Comparison of ENCODE assay signal across 18 cellular contexts in the genomic region with DNA sequence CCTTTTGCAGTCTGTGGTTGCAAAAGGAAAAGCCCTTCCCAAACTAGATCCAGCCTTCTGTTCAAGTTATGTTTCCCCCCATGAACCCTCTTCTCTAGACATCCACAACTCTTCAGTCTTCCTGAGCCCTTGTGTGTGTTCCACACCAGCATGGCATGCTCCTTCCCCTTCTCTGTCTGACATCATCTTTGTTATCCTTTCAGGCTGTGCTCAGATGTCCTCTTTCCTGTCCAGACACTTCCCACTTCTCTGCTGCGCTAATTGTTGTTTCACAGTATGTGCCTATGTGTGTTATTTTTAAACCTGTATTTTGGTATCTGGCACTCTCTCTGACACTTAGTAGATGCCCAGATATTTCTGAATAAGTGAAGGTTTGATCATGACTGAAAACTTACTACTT. TPM values are rescaled to one million over a fixed set of nuclear protein-coding genes. Genes with fewer than 3 reads are reported as not detected.
DNase-seq lines count a peak whose midpoint lies in the region; ATAC-seq and TF ChIP-seq lines count a peak whose summit lies in the region.
"Had no signal": no experiment of that assay in that cellular context is flagged by ENCODE, and none has a peak within 500 bp of the region (broad histone marks: within the 10 kb centered on the region; RNA-seq: fewer than 3 reads in every experiment).

No MANE protein-coding gene starts in this region.

- no peaks in the 10 kb centered on the region for H3K27me3 ChIP-seq in DND-41 (ENCODE audit: insufficient read depth, low read length, poor library complexity)
- no peaks in the 10 kb centered on the region for H3K27me3 ChIP-seq in right cardiac atrium (ENCODE audit: control insufficient read depth, insufficient read depth)
- H3K27me3 ChIP-seq: ascending aorta, BE2C, MG63 had no signal

- no peak overlapping the region for H2AFZ ChIP-seq in DND-41 (ENCODE audit: low read depth, low read length)

- H3K27ac Mint-ChIP-seq in activated naive CD4-positive, alpha-beta T cell treated with anti-CD3 and anti-CD28 coated beads for 36 hours, result no peak overlapping the region
- no peak overlapping the region for H3K27ac Mint-ChIP-seq in activated T-helper 17 cell treated with anti-CD3 and anti-CD28 coated beads, Interleukin-2, amount 50 U/mL, for 72 hours

- H3K27me3 Mint-ChIP-seq in activated naive CD4-positive, alpha-beta T cell treated with anti-CD3 and anti-CD28 coated beads for 36 hours (ENCODE audit: low read depth), result no peaks in the 10 kb centered on the region
- no peaks in the 10 kb centered on the region for H3K27me3 Mint-ChIP-seq in activated T-helper 17 cell treated with anti-CD3 and anti-CD28 coated beads, Interleukin-2, amount 50 U/mL, for 72 hours

- H3K4me1 ChIP-seq in DND-41 (ENCODE audit: insufficient read depth, low read length) (peaks cover 11% of the 10 kb centered on the region; the same call in 1 of the 2 replicates), right cardiac atrium (ENCODE audit: control insufficient read depth, insufficient read depth, low read length) (peaks cover 4% of the 10 kb centered on the region)
- H3K4me1 ChIP-seq: BE2C had no signal

- no peak for TF ChIP-seq CTCF in DND-41 (IDR thresholded peaks at IDR 0.05; ENCODE audit: borderline replicate concordance, extremely low read depth, low read length, poor library complexity, severe bottlenecking)

- H3K4me2 ChIP-seq in DND-41 (ENCODE audit: insufficient read depth, low read length), result no peak overlapping the region

- CTCF ChIA-PET in activated naive CD4-positive, alpha-beta T cell treated with anti-CD3 and anti-CD28 coated beads for 36 hours (lab: Charles Lee), result no interaction called here

- no peak overlapping the region for H3K4me3 Mint-ChIP-seq in activated naive CD4-positive, alpha-beta T cell treated with anti-CD3 and anti-CD28 coated beads for 36 hours
- H3K4me3 Mint-ChIP-seq in activated T-helper 17 cell treated with anti-CD3 and anti-CD28 coated beads, Interleukin-2, amount 50 U/mL, for 72 hours, result no peak overlapping the region

- intact Hi-C loops in right cardiac atrium (cut with DNase I), result no loop called here
- intact Hi-C loops in activated naive CD4-positive, alpha-beta T cell treated with anti-CD3 and anti-CD28 coated beads for 36 hours (cut with micrococcal nuclease), result no loop called here

- peaks cover 16% of the 10 kb centered on the region for H3K36me3 ChIP-seq in DND-41 (ENCODE audit: insufficient read depth, low read length)

- peaks cover 23% of the 10 kb centered on the region for H3K4me1 Mint-ChIP-seq in activated naive CD4-positive, alpha-beta T cell treated with anti-CD3 and anti-CD28 coated beads for 36 hours (ENCODE audit: low read depth)
- peaks cover 4% of the 10 kb centered on the region for H3K4me1 Mint-ChIP-seq in activated T-helper 17 cell treated with anti-CD3 and anti-CD28 coated beads, Interleukin-2, amount 50 U/mL, for 72 hours

- H3K36me3 Mint-ChIP-seq in activated naive CD4-positive, alpha-beta T cell treated with anti-CD3 and anti-CD28 coated beads for 36 hours (ENCODE audit: low read depth), result peaks cover 29% of the 10 kb centered on the region
- H3K36me3 Mint-ChIP-seq in activated T-helper 17 cell treated with anti-CD3 and anti-CD28 coated beads, Interleukin-2, amount 50 U/mL, for 72 hours (ENCODE audit: low read depth), result peaks cover 38% of the 10 kb centered on the region

- no peaks in the 10 kb centered on the region for H4K20me1 ChIP-seq in DND-41 (ENCODE audit: insufficient read depth, low read length)

- no peaks in the 10 kb centered on the region for H3K9me3 Mint-ChIP-seq in activated naive CD4-positive, alpha-beta T cell treated with anti-CD3 and anti-CD28 coated beads for 36 hours
- H3K9me3 Mint-ChIP-seq in activated T-helper 17 cell treated with anti-CD3 and anti-CD28 coated beads, Interleukin-2, amount 50 U/mL, for 72 hours, result no peaks in the 10 kb centered on the region

- H3K4me3 ChIP-seq in DND-41 (ENCODE audit: low read depth in 1 of 2, low read length in 2 of 2), result no peak overlapping the region
- no peak overlapping the region for H3K4me3 ChIP-seq in right cardiac atrium (ENCODE audit: low read length)
- H3K4me3 ChIP-seq: ascending aorta, lung, MG63 had no signal

- no peak overlapping the region for H3K27ac ChIP-seq in DND-41 (ENCODE audit: low read length)
- peak overlapping the region; percentile 86 for H3K27ac ChIP-seq in right cardiac atrium (ENCODE audit: low read length)
- H3K27ac ChIP-seq: ascending aorta had no signal

- H3K9ac ChIP-seq in DND-41 (ENCODE audit: low read depth, low read length), result no peak overlapping the region

- H3K79me2 ChIP-seq in DND-41 (ENCODE audit: insufficient read depth, low read length), result no peaks in the 10 kb centered on the region

- no peaks in the 10 kb centered on the region for H3K9me3 ChIP-seq in DND-41 (ENCODE audit: insufficient read depth, low read length, severe bottlenecking)
- H3K9me3 ChIP-seq in right cardiac atrium (ENCODE audit: control insufficient read depth, low read length), result no peaks in the 10 kb centered on the region
- H3K9me3 ChIP-seq: ascending aorta, BE2C, MG63 had no signal

- WGBS in right cardiac atrium, result 35% methylated on average over 1 of the region's 1 CpG

- DNase-seq in DND-41 (no peak), Kasumi-1 (lab: John Stamatoyannopoulos, UW) (peak; percentile 11 to 35), cerebellar cortex (ENCODE audit: low spot score) (peak; percentile 50), right cardiac atrium (no peak)
- no peak for DNase-seq in activated naive CD4-positive, alpha-beta T cell treated with anti-CD3 and anti-CD28 coated beads for 36 hours
- no peak for DNase-seq in activated naive CD4-positive, alpha-beta T cell (lab: John Stamatoyannopoulos, UW)
- DNase-seq in stimulated activated CD4-positive, alpha-beta T cell treated with anti-CD3 and anti-CD28 coated beads, Interleukin-1b, Interleukin-23, amount 100 ng/mL, for 48 hours, result no peak
- DNase-seq: activated CD4-positive, alpha-beta T cell treated with anti-CD3 and anti-CD28 coated beads, Interleukin-2, amount 50 U/mL, for 48 hours; BE2C; DMS153; effector CD4-positive, alpha-beta T cell; MG63; NCI-H2081 treated with DMSO at 0.1 percent for 48 hours; stimulated activated naive CD4-positive, alpha-beta T cell treated with Interleukin-2 at 50 U/mL for 16 hours; T1000 had no signal

- ATAC-seq in DND-41 (ENCODE audit: insufficient read depth, low read depth) (peak; percentile 12; the same call in 1 of the 3 replicates), right cardiac atrium (peak; percentile 94 to 96)
- ATAC-seq in activated T-helper 17 cell treated with anti-CD3 and anti-CD28 coated beads, Interleukin-2, amount 50 U/mL, for 72 hours (replicated peaks), result no peak

RNA-seq across cellular contexts. Expression of gene FOCAD, which starts 38.2 kb away (rescaled TPM):
- 10 to 100 TPM; 29.4 to 40.5 (median 37.9) TPM for total RNA-seq in right cardiac atrium
- polyA plus RNA-seq in right cardiac atrium, result 9.5 TPM
- total RNA-seq in activated naive CD4-positive, alpha-beta T cell treated with anti-CD3 and anti-CD28 coated beads for 36 hours, result 10 to 100 TPM; 31.7 to 32.2 TPM
- total RNA-seq in activated T-helper 17 cell treated with anti-CD3 and anti-CD28 coated beads, Interleukin-2, amount 50 U/mL, for 72 hours, result 10 to 100 TPM; 21.6 to 33.8 TPM

Comparison
In these comparisons a context has a peak if more than half of its experiments do, and no peak if none do; other contexts are left out.
1. DNase-seq: peak in Kasumi-1 (2 of 2) and cerebellar cortex (single experiment); none in DND-41 (single experiment), right cardiac atrium (0 of 3), activated naive CD4-positive, alpha-beta T cell treated with anti-CD3 and anti-CD28 coated beads for 36 hours (single experiment), activated naive CD4-positive, alpha-beta T cell (0 of 4) and stimulated activated CD4-positive, alpha-beta T cell treated with anti-CD3 and anti-CD28 coated beads, Interleukin-1b, Interleukin-23, amount 100 ng/mL, for 48 hours (single experiment).